8 cellular contexts compared by ENCODE assay signal in the genomic region with DNA sequence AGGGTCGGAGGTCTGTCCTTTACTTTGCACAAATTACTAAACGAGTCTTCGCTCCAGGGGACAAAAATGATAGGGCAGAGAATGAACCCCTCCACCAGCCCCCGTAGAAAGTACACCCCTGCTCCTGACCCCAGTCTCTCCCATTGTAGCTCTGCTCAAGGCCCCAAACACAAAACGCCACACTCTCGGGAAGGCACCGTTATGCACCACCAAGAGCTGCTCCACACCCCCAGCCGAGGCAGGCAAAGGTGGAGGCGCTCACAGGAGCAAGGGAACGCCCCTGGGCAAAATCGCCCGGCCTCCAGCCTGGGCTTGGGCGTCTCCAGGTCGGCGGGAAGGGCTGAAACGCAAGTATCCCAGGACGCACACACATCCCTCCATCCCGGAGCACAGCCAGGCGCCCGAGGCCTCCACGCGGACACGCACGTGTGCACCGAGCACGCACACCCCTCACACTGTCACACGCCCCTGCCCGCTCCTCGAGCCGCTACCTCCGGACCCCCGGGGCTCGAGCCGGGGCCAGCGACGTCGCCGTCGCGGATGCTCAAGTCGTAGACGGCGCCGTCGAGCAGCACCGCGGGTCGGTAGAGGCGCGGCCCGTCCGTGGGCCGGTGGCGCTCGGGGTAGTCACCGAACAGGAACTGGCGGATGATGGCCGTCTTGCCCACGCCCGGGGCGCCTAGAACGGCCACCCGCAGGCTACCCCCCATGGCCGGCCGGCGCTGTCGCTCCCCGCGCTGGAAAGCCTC. TPM values are rescaled to one million over a fixed set of nuclear protein-coding genes. Genes with fewer than 3 reads are reported as not detected.
DNase-seq lines count a peak whose midpoint lies in the region; ATAC-seq and TF ChIP-seq lines count a peak whose summit lies in the region.
"Had no signal": no experiment of that assay in that cellular context is flagged by ENCODE, and none has a peak within 500 bp of the region (broad histone marks: within the 10 kb centered on the region; RNA-seq: fewer than 3 reads in every experiment).

No MANE protein-coding gene starts in this region.

- H3K4me3 ChIP-seq in GM23248 (peak overlapping the region; percentile 38), Peyer's patch (peak overlapping the region in 3 of 4 donors; percentile 30 to 52 (median 44)), esophagus (ENCODE audit: low read depth in 1 of 2, low read length in 2 of 2) (peak overlapping the region; percentile 22 to 46), sigmoid colon (peak overlapping the region in 3 of 4 donors; percentile 18 to 43 (median 41))

- H4K20me1 ChIP-seq in GM23248 (ENCODE audit: insufficient read depth) = no peaks in the 10 kb centered on the region

- H2AFZ ChIP-seq in GM23248 = no peak overlapping the region; the same call in 1 of the 2 replicates

- H3K4me1 ChIP-seq in GM23248 (ENCODE audit: insufficient read depth) (peaks cover 10% of the 10 kb centered on the region), Peyer's patch (peaks cover 9 to 58% (median 25%) of the 10 kb centered on the region in 4 donors), esophagus (ENCODE audit: control insufficient read depth in 2 of 2, insufficient read depth in 2 of 2, low read length in 1 of 2) (peaks cover 13 to 38% of the 10 kb centered on the region in 2 donors), sigmoid colon (peaks cover 0 to 62% (median 56%) of the 10 kb centered on the region in 4 donors)

- TF ChIP-seq POLR2A in Peyer's patch (IDR thresholded peaks at IDR 0.05) = no peak
- TF ChIP-seq POLR2A in sigmoid colon (IDR thresholded peaks at IDR 0.05) = no peak

- intact Hi-C loops in sigmoid colon (cut with DNase I) = no loop called here

- no peak for ATAC-seq in HG02981 (IDR thresholded peaks at IDR 0.05; ENCODE audit: unreplicated experiment)
- no peak for ATAC-seq in HG03439 (IDR thresholded peaks at IDR 0.05; ENCODE audit: unreplicated experiment)
- ATAC-seq in omental fat pad (ENCODE audit: low FRiP score) = no peak

- H3F3A ChIP-seq in GM23248 (ENCODE audit: insufficient read depth) = no peaks in the 10 kb centered on the region; the same call in 1 of the 2 replicates

- TF ChIP-seq EP300 in sigmoid colon (IDR thresholded peaks at IDR 0.05) = no peak

- H3K36me3 ChIP-seq in GM23248 (ENCODE audit: low read depth) (no peaks in the 10 kb centered on the region), Peyer's patch (no peaks in the 10 kb centered on the region), esophagus (ENCODE audit: control insufficient read depth in 2 of 2, insufficient read depth in 2 of 2, low read length in 1 of 2) (no peaks in the 10 kb centered on the region), sigmoid colon (no peaks in the 10 kb centered on the region)

- no peak overlapping the region for H3K9ac ChIP-seq in GM23248

- in situ Hi-C loops in GM23248 (cut with MboI) = no loop called here

- H3K9me2 ChIP-seq in GM23248 (ENCODE audit: insufficient read depth) = no peaks in the 10 kb centered on the region

- TF ChIP-seq CTCF in Peyer's patch (IDR thresholded peaks at IDR 0.05) = no peak
- TF ChIP-seq CTCF in sigmoid colon (IDR thresholded peaks at IDR 0.05) = no peak
- TF ChIP-seq CTCF in omental fat pad (IDR thresholded peaks at IDR 0.05) = no peak

- H3K4me2 ChIP-seq in GM23248 (ENCODE audit: unreplicated experiment) = peak overlapping the region; percentile 43

- H3K27ac ChIP-seq in GM23248 = no peak overlapping the region
- H3K27ac ChIP-seq in Peyer's patch = no peak overlapping the region
- no peak overlapping the region for H3K27ac ChIP-seq in esophagus (ENCODE audit: low read depth in 2 of 2, low read length in 1 of 2)
- no peak overlapping the region for H3K27ac ChIP-seq in sigmoid colon

- DNase-seq in GM23248 = peak; percentile 36
- DNase-seq in Peyer's patch = peak in 1 of 3 donors; percentile 60
- no peak for DNase-seq in sigmoid colon
- no peak for DNase-seq in omental fat pad (ENCODE audit: low spot score)
- DNase-seq: activated effector memory CD4-positive, alpha-beta T cell treated with anti-CD3 and anti-CD28 coated beads, Interleukin-2, amount 50 U/mL, for 16 hours had no signal

- no peaks in the 10 kb centered on the region for H3K9me3 ChIP-seq in GM23248 (ENCODE audit: low read depth)
- no peaks in the 10 kb centered on the region for H3K9me3 ChIP-seq in Peyer's patch
- H3K9me3 ChIP-seq in esophagus (ENCODE audit: control insufficient read depth in 2 of 2, insufficient read depth in 1 of 2, low read depth in 1 of 2, low read length in 1 of 2) = no peaks in the 10 kb centered on the region
- no peaks in the 10 kb centered on the region for H3K9me3 ChIP-seq in sigmoid colon

- 3 to 4% methylated on average over 52 to 68 of the region's 69 CpGs for WGBS in GM23248 (ENCODE audit: low coverage in 1 of 2, low lambda C conversion rate in 2 of 2, missing lambda C conversion rate in 2 of 2), 2 experiments
- WGBS in esophagus, 2 donors = 3% methylated on average over 59 to 69 of the region's 69 CpGs
- WGBS in sigmoid colon, 2 donors = 1 to 3% methylated on average over 69 of the region's 69 CpGs

- H3K79me2 ChIP-seq in GM23248 (ENCODE audit: insufficient read depth) = 0 out of 2 replicates have a peak, but pooled peaks cover 2% of the 10 kb centered on the region

- peaks cover 26% of the 10 kb centered on the region for H3K27me3 ChIP-seq in GM23248 (replicated peaks; ENCODE audit: insufficient read depth)
- peaks cover 0 to 19% of the 10 kb centered on the region in 2 donors for H3K27me3 ChIP-seq in Peyer's patch
- peaks cover 0 to 20% of the 10 kb centered on the region in 2 donors for H3K27me3 ChIP-seq in esophagus (ENCODE audit: control insufficient read depth in 1 of 2, insufficient read depth in 2 of 2, low read length in 2 of 2)
- peaks cover 28 to 35% (median 34%) of the 10 kb centered on the region in 3 donors for H3K27me3 ChIP-seq in sigmoid colon

RNA-seq across cellular contexts. Expression of a gene that starts 0.8 kb away (rescaled TPM):
- not detected in 2 replicates for total RNA-seq in GM23248 (2014; rRNA removed; shearing (Covaris generic))
- 0.13 and 0.20 TPM in 2 replicates for polyA plus RNA-seq in GM23248 (2016; fragmentation: Nextera tagmentation; extraction: Ambion mirVana)
- total RNA-seq in Peyer's patch = 1 to 10 TPM in 2 of 4 donors, under 1 TPM in 1, not detected in 1; 0.85 to 9.0 (median 5.6) TPM
- 1 to 10 TPM in 1 of 2 donors, under 1 TPM in 1; 0.48 to 1.0 TPM for polyA plus RNA-seq in esophagus
- 1 to 10 TPM in 2 of 4 donors, under 1 TPM in 2; 0.33 to 1.7 (median 0.92) TPM for total RNA-seq in sigmoid colon
- 1 to 10 TPM in 1 of 3 donors, not detected in 2; 3.0 TPM for polyA plus RNA-seq in sigmoid colon
- 1 to 10 TPM in 2 of 4 donors, under 1 TPM in 1, not detected in 1; 0.56 to 2.6 (median 1.5) TPM for total RNA-seq in omental fat pad

RNA-seq across cellular contexts. Expression of a gene that starts 8.3 kb away (rescaled TPM):
- total RNA-seq in GM23248 (2014; rRNA removed; shearing (Covaris generic)) = 23.7 and 26.3 TPM in 2 replicates
- polyA plus RNA-seq in GM23248 (2016; fragmentation: Nextera tagmentation; extraction: Ambion mirVana) (21.2 and 22.7 TPM in 2 replicates), esophagus (10 to 100 TPM; 24.3 to 25.2 TPM), sigmoid colon (10 to 100 TPM; 12.0 to 27.5 (median 23.8) TPM)
- total RNA-seq in Peyer's patch (10 to 100 TPM; 20.6 to 63.1 (median 35.6) TPM), sigmoid colon (10 to 100 TPM; 14.0 to 25.2 (median 19.3) TPM), omental fat pad (10 to 100 TPM; 13.4 to 29.0 (median 22.7) TPM)

RNA-seq across cellular contexts. Expression of a gene that starts 46.6 kb away (rescaled TPM):
- total RNA-seq in GM23248 (2014; rRNA removed; shearing (Covaris generic)) = 154 and 190 TPM in 2 replicates
- polyA plus RNA-seq in GM23248 (2016; fragmentation: Nextera tagmentation; extraction: Ambion mirVana) = 198 and 210 TPM in 2 replicates
- 100 to 1,000 TPM; 186 to 444 (median 276) TPM for total RNA-seq in Peyer's patch
- polyA plus RNA-seq in esophagus = 100 to 1,000 TPM; 103 to 138 TPM
- 100 to 1,000 TPM; 170 to 233 (median 177) TPM for total RNA-seq in sigmoid colon
- 100 to 1,000 TPM in 1 of 3 donors, 10 to 100 TPM in 2; 81.4 to 182 (median 83.5) TPM for polyA plus RNA-seq in sigmoid colon
- total RNA-seq in omental fat pad = 100 to 1,000 TPM; 190 to 274 (median 202) TPM

RNA-seq across cellular contexts. Expression of a gene that starts 46.9 kb away (rescaled TPM):
- 37.3 and 43.5 TPM in 2 replicates for total RNA-seq in GM23248 (2014; rRNA removed; shearing (Covaris generic))
- polyA plus RNA-seq in GM23248 (2016; fragmentation: Nextera tagmentation; extraction: Ambion mirVana) (28.8 and 31.4 TPM in 2 replicates), esophagus (10 to 100 TPM; 15.1 to 20.9 TPM), sigmoid colon (10 to 100 TPM in 1 of 3 donors, 1 to 10 TPM in 2; 5.4 to 40.7 (median 8.3) TPM)
- total RNA-seq in Peyer's patch (10 to 100 TPM; 25.4 to 47.2 (median 36.2) TPM), sigmoid colon (10 to 100 TPM; 16.1 to 20.5 (median 18.0) TPM), omental fat pad (10 to 100 TPM; 15.0 to 30.8 (median 25.4) TPM)
